ENCODE assay signal across 15 cellular contexts in genomic region chr12:102454808-102455760, GRCh38. TPM values are rescaled to one million over a fixed set of nuclear protein-coding genes. Genes with fewer than 3 reads are reported as not detected.
DNase-seq lines count a peak whose midpoint lies in the region; ATAC-seq and TF ChIP-seq lines count a peak whose summit lies in the region.
"Had no signal": no experiment of that assay in that cellular context is flagged by ENCODE, and none has a peak within 500 bp of the region (broad histone marks: within the 10 kb centered on the region; RNA-seq: fewer than 3 reads in every experiment).

No MANE protein-coding gene starts in this region.

- H3K4me3 ChIP-seq in breast epithelium (no peak overlapping the region), mucosa of descending colon (no peak overlapping the region), aorta (ENCODE audit: low read length in 2 of 2) (no peak overlapping the region)
- H3K4me3 ChIP-seq: skin epidermis, testis had no signal

- H3K36me3 ChIP-seq in breast epithelium (no peaks in the 10 kb centered on the region), mucosa of descending colon (ENCODE audit: low read depth) (no peaks in the 10 kb centered on the region), aorta (ENCODE audit: control insufficient read depth in 1 of 2, insufficient read depth in 2 of 2, low read length in 1 of 2) (no peaks in the 10 kb centered on the region)

- TF ChIP-seq CTCF in MCF 10A (IDR thresholded peaks at IDR 0.05; ENCODE audit: unreplicated experiment): no peak
- TF ChIP-seq CTCF in breast epithelium (IDR thresholded peaks at IDR 0.05): no peak
- no peak for TF ChIP-seq CTCF in mucosa of descending colon (IDR thresholded peaks at IDR 0.05)

- POLR2A ChIA-PET in MCF 10A (lab: Yijun Ruan, JAX): interaction anchor here (0.8 kb wide), 1 partner anchor 8 kb away, joined by 3 read pairs; no protein-coding TSS in a partner anchor

- H3K36me3 Mint-ChIP-seq in MCF 10A (ENCODE audit: insufficient read depth, unreplicated experiment): no peaks in the 10 kb centered on the region
- H3K36me3 Mint-ChIP-seq in activated naive CD4-positive, alpha-beta T cell treated with anti-CD3 and anti-CD28 coated beads for 36 hours (ENCODE audit: low read depth): no peaks in the 10 kb centered on the region

- H3K27ac Mint-ChIP-seq in MCF 10A (ENCODE audit: low read depth, unreplicated experiment): no peak overlapping the region
- H3K27ac Mint-ChIP-seq in activated naive CD4-positive, alpha-beta T cell treated with anti-CD3 and anti-CD28 coated beads for 36 hours: no peak overlapping the region
- H3K27ac Mint-ChIP-seq: activated CD8-positive, alpha-beta T cell treated with anti-CD3 and anti-CD28 coated beads for 36 hours had no signal

- CTCF ChIA-PET in MCF 10A (lab: Yijun Ruan, JAX): interaction anchor here (1.0 to 1.1 kb wide), 2 partner anchors 24 to 29 kb away, joined by 3 read pairs; no protein-coding TSS in a partner anchor
- CTCF ChIA-PET in activated naive CD4-positive, alpha-beta T cell treated with anti-CD3 and anti-CD28 coated beads for 36 hours (lab: Charles Lee): no interaction called here

- H3K4me1 Mint-ChIP-seq in MCF 10A (ENCODE audit: insufficient read depth, unreplicated experiment): no peaks in the 10 kb centered on the region
- no peaks in the 10 kb centered on the region for H3K4me1 Mint-ChIP-seq in activated naive CD4-positive, alpha-beta T cell treated with anti-CD3 and anti-CD28 coated beads for 36 hours (ENCODE audit: low read depth)

- ATAC-seq in mucosa of descending colon: peak; percentile 20
- peak; percentile 66 for ATAC-seq in aorta (ENCODE audit: low FRiP score)
- ATAC-seq in HG02642 (IDR thresholded peaks at IDR 0.05; ENCODE audit: poor library complexity, unreplicated experiment): no peak
- no peak for ATAC-seq in HG03378 (IDR thresholded peaks at IDR 0.05; ENCODE audit: unreplicated experiment)
- ATAC-seq: activated CD8-positive, alpha-beta T cell treated with anti-CD3 and anti-CD28 coated beads for 36 hours had no signal

- intact Hi-C loops in MCF 10A (cut with micrococcal nuclease): no loop called here
- intact Hi-C loops in breast epithelium (cut with DNase I; ENCODE audit: low total_unique reads): no loop called here
- intact Hi-C loops in mucosa of descending colon (cut with DNase I, micrococcal nuclease): no loop called here
- intact Hi-C loops in aorta (cut with DNase I): no loop called here
- intact Hi-C loops in activated naive CD4-positive, alpha-beta T cell treated with anti-CD3 and anti-CD28 coated beads for 36 hours (cut with micrococcal nuclease): loop anchor here (2.0 kb wide), 1 partner anchor 70 kb away; no protein-coding TSS in a partner anchor

- WGBS in aorta, 2 donors: 70 to 81% methylated on average over 4 of the region's 4 CpGs

- peak overlapping the region in 1 of 2 donors; percentile 74 for H3K27ac ChIP-seq in breast epithelium
- H3K27ac ChIP-seq in aorta (ENCODE audit: low read depth in 1 of 2, low read length in 2 of 2): no peak overlapping the region
- H3K27ac ChIP-seq: 22Rv1, skin epidermis, testis had no signal

- DNase-seq in MCF 10A (ENCODE audit: unreplicated experiment) (peak; percentile 58), breast epithelium (ENCODE audit: low spot score in 2 of 2) (no peak), fibroblast of gingiva (ENCODE audit: low read depth) (peak; percentile 76), mucosa of descending colon (peak in 1 of 3 donors; percentile 13), aorta (no peak)
- DNase-seq in activated naive CD4-positive, alpha-beta T cell treated with anti-CD3 and anti-CD28 coated beads for 36 hours: no peak
- DNase-seq: activated CD8-positive, alpha-beta T cell treated with anti-CD3 and anti-CD28 coated beads for 36 hours; activated naive CD4-positive, alpha-beta T cell treated with anti-CD3 and anti-CD28 coated beads, Interleukin-2, amount 50 U/mL, for 16 hours; T-helper 9 cell; testis had no signal

- H3K4me3 Mint-ChIP-seq in MCF 10A (ENCODE audit: unreplicated experiment): no peak overlapping the region
- no peak overlapping the region for H3K4me3 Mint-ChIP-seq in activated naive CD4-positive, alpha-beta T cell treated with anti-CD3 and anti-CD28 coated beads for 36 hours
- H3K4me3 Mint-ChIP-seq: activated CD8-positive, alpha-beta T cell treated with anti-CD3 and anti-CD28 coated beads for 36 hours had no signal

- H3K27me3 ChIP-seq in breast epithelium (no peaks in the 10 kb centered on the region), aorta (ENCODE audit: control insufficient read depth in 1 of 2, insufficient read depth in 2 of 2, low read length in 1 of 2) (no peaks in the 10 kb centered on the region)
- H3K27me3 ChIP-seq: testis had no signal

- no TSS peak for BruUV-seq in MCF 10A (replicated peaks; lab: Mats Ljungman, UMichigan)

- H3K4me1 ChIP-seq in breast epithelium (no peaks in the 10 kb centered on the region), mucosa of descending colon (ENCODE audit: low read depth) (no peaks in the 10 kb centered on the region), aorta (ENCODE audit: control insufficient read depth in 1 of 2, insufficient read depth in 2 of 2, low read length in 2 of 2) (no peaks in the 10 kb centered on the region)

- H3K27me3 Mint-ChIP-seq in MCF 10A (ENCODE audit: insufficient read depth, unreplicated experiment): no peaks in the 10 kb centered on the region
- peaks cover 12% of the 10 kb centered on the region for H3K27me3 Mint-ChIP-seq in activated naive CD4-positive, alpha-beta T cell treated with anti-CD3 and anti-CD28 coated beads for 36 hours (ENCODE audit: low read depth)

- no peaks in the 10 kb centered on the region for H3K9me3 Mint-ChIP-seq in MCF 10A (ENCODE audit: unreplicated experiment)
- no peaks in the 10 kb centered on the region for H3K9me3 Mint-ChIP-seq in activated naive CD4-positive, alpha-beta T cell treated with anti-CD3 and anti-CD28 coated beads for 36 hours
- H3K9me3 Mint-ChIP-seq: activated CD8-positive, alpha-beta T cell treated with anti-CD3 and anti-CD28 coated beads for 36 hours had no signal

- H3K9me3 ChIP-seq in breast epithelium (no peaks in the 10 kb centered on the region), mucosa of descending colon (no peaks in the 10 kb centered on the region), aorta (ENCODE audit: control insufficient read depth, low read length) (peaks cover 1% of the 10 kb centered on the region)
- H3K9me3 ChIP-seq: testis had no signal

- TF ChIP-seq POLR2A in breast epithelium (IDR thresholded peaks at IDR 0.05): no peak

RNA-seq across cellular contexts. Expression of gene IGF1, which starts 25.3 kb away (rescaled TPM):
- total RNA-seq in MCF 10A (2022) (not detected in 2 replicates), breast epithelium (100 to 1,000 TPM in 2 of 3 donors, 10 to 100 TPM in 1; 56.6 to 108 (median 101) TPM), mucosa of descending colon (10 to 100 TPM in 1 of 3 donors, 1 to 10 TPM in 2; 2.5 to 12.6 (median 9.4) TPM), aorta (100 to 1,000 TPM; 103 to 193 TPM)
- polyA plus RNA-seq in aorta: 1 to 10 TPM; 1.3 to 3.5 TPM
- not detected for total RNA-seq in activated naive CD4-positive, alpha-beta T cell treated with anti-CD3 and anti-CD28 coated beads for 36 hours
- total RNA-seq: endothelial cell of umbilical vein had no signal

Comparison
In these comparisons a context has a peak if more than half of its experiments do, and no peak if none do; other contexts are left out.
1. DNase-seq: peak in MCF 10A (single experiment) and fibroblast of gingiva (single experiment); none in breast epithelium (0 of 2), aorta (0 of 2) and activated naive CD4-positive, alpha-beta T cell treated with anti-CD3 and anti-CD28 coated beads for 36 hours (single experiment).
2. RNA of gene IGF1, which starts 25.3 kb away (total RNA-seq): 103 to 193 TPM in aorta and 56.6 to 108 TPM in breast epithelium; 2.5 to 12.6 TPM in mucosa of descending colon, not detected in MCF 10A and not detected in activated naive CD4-positive, alpha-beta T cell treated with anti-CD3 and anti-CD28 coated beads for 36 hours; every median in the first group is over 4 times any median in the second.
3. ATAC-seq: peak in mucosa of descending colon (single experiment) and aorta (single experiment); none in HG02642 (single experiment) and HG03378 (single experiment).